In the genomic region with DNA sequence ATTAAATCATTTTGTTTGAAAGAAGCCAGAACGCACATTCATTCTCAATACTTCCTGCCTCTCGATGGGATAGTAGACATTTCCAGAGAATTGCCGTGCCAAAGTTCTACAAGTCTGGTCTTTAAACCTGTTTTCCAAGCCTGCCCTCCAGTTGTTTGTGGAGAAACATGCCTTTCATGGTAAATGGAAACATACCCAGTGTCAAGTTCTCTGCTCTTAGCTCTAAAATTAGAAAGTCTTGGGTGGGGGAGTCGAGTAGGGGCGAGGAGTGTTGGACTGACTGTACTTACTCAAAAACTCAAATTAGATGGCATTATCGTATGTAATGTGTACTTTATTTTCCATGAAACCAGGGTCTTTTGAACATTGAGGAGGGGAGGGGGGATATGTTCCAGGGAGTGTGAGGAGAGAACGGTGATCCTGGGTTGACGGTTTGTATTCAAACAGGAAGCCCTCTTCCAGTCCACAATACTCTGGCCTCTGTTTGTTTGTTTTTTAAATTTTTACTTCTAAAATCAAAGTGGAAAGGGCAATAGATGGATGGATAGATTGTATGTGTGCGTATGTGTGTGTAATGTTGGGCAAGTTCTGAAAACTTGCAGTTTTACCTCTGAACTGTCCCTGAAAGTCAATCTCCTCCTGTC, we compare ENCODE assay signal across 18 cellular contexts.
DNase-seq lines count a peak whose midpoint lies in the region; ATAC-seq and TF ChIP-seq lines count a peak whose summit lies in the region.
"Had no signal": no experiment of that assay in that cellular context is flagged by ENCODE, and none has a peak within 500 bp of the region (broad histone marks: within the 10 kb centered on the region; RNA-seq: fewer than 3 reads in every experiment).

No MANE protein-coding gene starts in this region.

- H3K9me3 ChIP-seq in IMR-90 (ENCODE audit: control insufficient read depth, insufficient read depth, low read length) (no peaks in the 10 kb centered on the region), tibial artery (no peaks in the 10 kb centered on the region)
- H3K9me3 ChIP-seq: HAP-1, SK-N-SH had no signal

- no peak overlapping the region for H3K4me2 ChIP-seq in IMR-90 (ENCODE audit: low read depth, low read length)
- H3K4me2 ChIP-seq: SK-N-SH had no signal

- 0 out of 2 replicates have a peak overlapping the region, but pooled peaks have one; percentile 21 for H3K14ac ChIP-seq in IMR-90 (replicated peaks; ENCODE audit: low read depth, low read length)

- H2AK9ac ChIP-seq in IMR-90 (replicated peaks; ENCODE audit: low read depth, low read length, poor library complexity), result no peak overlapping the region

- peak overlapping the region; percentile 45 for H3K27ac Mint-ChIP-seq in chondrocyte (ENCODE audit: unreplicated experiment)
- H3K27ac Mint-ChIP-seq in nephron, result peak overlapping the region in 2 of 3 experiments; percentile 2 to 6
- H3K27ac Mint-ChIP-seq in nephron progenitor cell, result no peak overlapping the region
- no peak overlapping the region for H3K27ac Mint-ChIP-seq in stimulated activated naive B cell treated with anti-CD40 and anti-IgM and Interleukin-4, amounts not matched to agents 10 μg/mL and 1 μg/mL and 100 μg/mL, for 72 hours

- no peaks in the 10 kb centered on the region for H3K36me3 ChIP-seq in IMR-90 (ENCODE audit: control insufficient read depth, insufficient read depth, low read length)
- no peaks in the 10 kb centered on the region for H3K36me3 ChIP-seq in tibial artery
- H3K36me3 ChIP-seq: HAP-1 had no signal

- POLR2A ChIA-PET in IMR-90 (lab: Charles Lee; ENCODE audit: unreplicated experiment), result no interaction called here

- no peak overlapping the region; the same call in 2 of the 3 replicates for H2BK15ac ChIP-seq in IMR-90 (ENCODE audit: low read depth, low read length)

- no peak overlapping the region for H2BK120ac ChIP-seq in IMR-90 (ENCODE audit: low read depth, low read length)

- H4K91ac ChIP-seq in IMR-90 (ENCODE audit: insufficient read depth, low read depth, low read length), result no peak overlapping the region

- H3K4me1 Mint-ChIP-seq in chondrocyte (ENCODE audit: low read depth), result peaks cover 74% of the 10 kb centered on the region
- H3K4me1 Mint-ChIP-seq in nephron, result peaks cover 47% of the 10 kb centered on the region
- peaks cover 30% of the 10 kb centered on the region for H3K4me1 Mint-ChIP-seq in nephron progenitor cell
- peaks cover 9% of the 10 kb centered on the region in 2 donors for H3K4me1 Mint-ChIP-seq in stimulated activated naive B cell treated with anti-CD40 and anti-IgM and Interleukin-4, amounts not matched to agents 10 μg/mL and 1 μg/mL and 100 μg/mL, for 72 hours

- dilution Hi-C loops in IMR-90 (cut with HindIII; ENCODE audit: low sequenced_read_pairs, unreplicated experiment), result no loop called here

- intact Hi-C loops in IMR-90 (cut with micrococcal nuclease) (no loop called here), tibial artery (cut with DNase I; ENCODE audit: low total_unique reads) (no loop called here)

- ATAC-seq in IMR-90 (ENCODE audit: low read depth), result no peak
- no peak for ATAC-seq in HG03097 (IDR thresholded peaks at IDR 0.05; ENCODE audit: low FRiP score, unreplicated experiment)
- ATAC-seq in HG02798 (IDR thresholded peaks at IDR 0.05; ENCODE audit: poor library complexity, unreplicated experiment), result no peak
- ATAC-seq in stimulated activated naive B cell treated with anti-CD40 and anti-IgM and Interleukin-4, amounts not matched to agents 10 μg/mL and 1 μg/mL and 100 μg/mL, for 72 hours (replicated peaks), result no peak

- H3K9me1 ChIP-seq in IMR-90 (ENCODE audit: insufficient read depth, low read length), result peaks cover 4% of the 10 kb centered on the region

- in situ Hi-C loops in IMR-90 (cut with MboI; ENCODE audit: low sequenced_read_pairs), result no loop called here

- H4K5ac ChIP-seq in IMR-90 (ENCODE audit: low read depth, low read length), result no peak overlapping the region

- peak overlapping the region; percentile 53; the same call in 1 of the 2 replicates for H3K23ac ChIP-seq in IMR-90 (ENCODE audit: low read depth, low read length)

- H3K18ac ChIP-seq in IMR-90 (ENCODE audit: low read depth, low read length), result no peak overlapping the region

- no peak overlapping the region for H3K4ac ChIP-seq in IMR-90 (ENCODE audit: low read depth, low read length)

- H3K56ac ChIP-seq in IMR-90 (ENCODE audit: extremely low read depth, insufficient read depth, low read length), result no peak overlapping the region

- no peak for TF ChIP-seq POLR2A in IMR-90 (IDR thresholded peaks at IDR 0.05; ENCODE audit: low read depth, low read length)

- H4K8ac ChIP-seq in IMR-90 (ENCODE audit: low read depth in 2 of 2, low read length in 2 of 2), result no peak overlapping the region

- H2AK5ac ChIP-seq in IMR-90 (ENCODE audit: low read depth, low read length), result no peak overlapping the region

- no peaks in the 10 kb centered on the region for H3K27me3 Mint-ChIP-seq in chondrocyte (ENCODE audit: low read depth)
- peaks cover 16% of the 10 kb centered on the region for H3K27me3 Mint-ChIP-seq in nephron (ENCODE audit: low read depth)
- H3K27me3 Mint-ChIP-seq in nephron progenitor cell (ENCODE audit: low read depth, poor library complexity), result peaks cover 25% of the 10 kb centered on the region
- H3K27me3 Mint-ChIP-seq in stimulated activated naive B cell treated with anti-CD40 and anti-IgM and Interleukin-4, amounts not matched to agents 10 μg/mL and 1 μg/mL and 100 μg/mL, for 72 hours, result peaks cover 19 to 24% of the 10 kb centered on the region in 2 donors

- H3K4me3 ChIP-seq in IMR-90 (ENCODE audit: insufficient read depth, low read depth, low read length) (no peak overlapping the region), tibial artery (no peak overlapping the region)
- H3K4me3 ChIP-seq: GM23248, HAP-1 had no signal

- no peaks in the 10 kb centered on the region for H3K79me1 ChIP-seq in IMR-90 (ENCODE audit: low read depth in 1 of 2, low read length in 2 of 2)

- no peaks in the 10 kb centered on the region for H3K9me3 Mint-ChIP-seq in chondrocyte (ENCODE audit: low read depth)
- no peaks in the 10 kb centered on the region for H3K9me3 Mint-ChIP-seq in nephron
- H3K9me3 Mint-ChIP-seq in nephron progenitor cell, result no peaks in the 10 kb centered on the region
- H3K9me3 Mint-ChIP-seq in stimulated activated naive B cell treated with anti-CD40 and anti-IgM and Interleukin-4, amounts not matched to agents 10 μg/mL and 1 μg/mL and 100 μg/mL, for 72 hours, result no peaks in the 10 kb centered on the region

- no peak overlapping the region for H3K9ac ChIP-seq in IMR-90 (ENCODE audit: low read depth, low read length)
- H3K9ac ChIP-seq: GM23248, SK-N-SH had no signal

- H3K4me3 Mint-ChIP-seq in chondrocyte (ENCODE audit: unreplicated experiment) (peak overlapping the region; percentile 14), nephron (no peak overlapping the region), nephron progenitor cell (no peak overlapping the region)
- H3K4me3 Mint-ChIP-seq in stimulated activated naive B cell treated with anti-CD40 and anti-IgM and Interleukin-4, amounts not matched to agents 10 μg/mL and 1 μg/mL and 100 μg/mL, for 72 hours, result no peak overlapping the region

- no peak overlapping the region for H2AFZ ChIP-seq in IMR-90 (replicated peaks; ENCODE audit: low read length, poor library complexity)
- H2AFZ ChIP-seq: GM23248 had no signal

- no peaks in the 10 kb centered on the region for H4K20me1 ChIP-seq in IMR-90 (ENCODE audit: insufficient read depth, low read length)

- no peak for TF ChIP-seq RAD21 in IMR-90 (IDR thresholded peaks at IDR 0.05; ENCODE audit: low read length)

- no peak for DNase-seq in IMR-90
- DNase-seq in chondrocyte (ENCODE audit: low spot score), result no peak
- no peak for DNase-seq in tibial artery
- DNase-seq in nephron progenitor cell, result no peak
- no peak for DNase-seq in stimulated activated naive B cell treated with anti-CD40 and anti-IgM and Interleukin-4, amounts not matched to agents 10 μg/mL and 1 μg/mL and 100 μg/mL, for 72 hours
- DNase-seq: ACHN, GM23248, NCI-H1105, NCI-H2081 treated with DMSO at 0.1 percent for 48 hours, NCI-H510A, NCI-H774, SHP77, SK-N-SH had no signal

- TF ChIP-seq CTCF in IMR-90 (conservative IDR thresholded peaks at IDR 0.05; ENCODE audit: low read depth, low read length), result no peak
- TF ChIP-seq CTCF in chondrocyte (IDR thresholded peaks at IDR 0.05), result no peak
- TF ChIP-seq CTCF in nephron (IDR thresholded peaks at IDR 0.05; ENCODE audit: unreplicated experiment in 3 of 3), result no peak
- TF ChIP-seq CTCF in tibial artery (IDR thresholded peaks at IDR 0.05), result no peak
- TF ChIP-seq CTCF in nephron progenitor cell (IDR thresholded peaks at IDR 0.05), result no peak

- no peak overlapping the region for H2BK20ac ChIP-seq in IMR-90 (ENCODE audit: low read depth, low read length)

- H3K4me1 ChIP-seq in IMR-90 (ENCODE audit: control insufficient read depth, insufficient read depth, low read length) (peaks cover 9% of the 10 kb centered on the region), tibial artery (peaks cover 0 to 91% (median 49%) of the 10 kb centered on the region in 4 donors)

- H2BK5ac ChIP-seq in IMR-90 (ENCODE audit: low read depth, low read length, poor library complexity, severe bottlenecking), result no peak overlapping the region

- no peak overlapping the region for H3K27ac ChIP-seq in IMR-90 (ENCODE audit: insufficient read depth, low read length)
- peak overlapping the region; percentile 20 to 71 for H3K27ac ChIP-seq in tibial artery
- H3K27ac ChIP-seq: C4-2B, GM23248 had no signal

- BruUV-seq in IMR-90 (replicated peaks; lab: Mats Ljungman, UMichigan), result no TSS peak

- H3K36me3 Mint-ChIP-seq in chondrocyte (ENCODE audit: low read depth), result no peaks in the 10 kb centered on the region
- no peaks in the 10 kb centered on the region for H3K36me3 Mint-ChIP-seq in nephron (ENCODE audit: low read depth)
- no peaks in the 10 kb centered on the region for H3K36me3 Mint-ChIP-seq in nephron progenitor cell (ENCODE audit: low read depth)
- no peaks in the 10 kb centered on the region for H3K36me3 Mint-ChIP-seq in stimulated activated naive B cell treated with anti-CD40 and anti-IgM and Interleukin-4, amounts not matched to agents 10 μg/mL and 1 μg/mL and 100 μg/mL, for 72 hours

- H3K27me3 ChIP-seq in IMR-90 (ENCODE audit: control insufficient read depth, insufficient read depth, low read length) (no peaks in the 10 kb centered on the region), tibial artery (no peaks in the 10 kb centered on the region)

- WGBS in IMR-90 (ENCODE audit: extremely low coverage in 2 of 2, insufficient read length in 1 of 2), 2 experiments, result 100% methylated on average over 1 of the region's 9 CpGs; no CpG with 5 or more reads in 1 of the 2 experiments

- CTCF ChIA-PET in IMR-90 (lab: Yijun Ruan, JAX), result no interaction called here

TF ChIP-seq in IMR-90, 13 proteins besides CTCF, POLR2A, EP300 and RAD21 (continues in another document):
- no peak for TF ChIP-seq RCOR1 (IDR thresholded peaks at IDR 0.05; ENCODE audit: insufficient replicate concordance, low read length)
- TF ChIP-seq MAFK (IDR thresholded peaks at IDR 0.05; ENCODE audit: low read depth, low read length), result no peak
- TF ChIP-seq CEBPB (IDR thresholded peaks at IDR 0.05; ENCODE audit: low read depth, low read length), result no peak

Comparison
In these comparisons a context has a peak if more than half of its experiments do, and no peak if none do; other contexts are left out.
1. H3K27ac Mint-ChIP-seq: peak in chondrocyte (single experiment) and nephron (2 of 3); none in nephron progenitor cell (single experiment) and stimulated activated naive B cell treated with anti-CD40 and anti-IgM and Interleukin-4, amounts not matched to agents 10 μg/mL and 1 μg/mL and 100 μg/mL, for 72 hours (single experiment).